Comparison of ENCODE assay signal across 23 cellular contexts in the genomic region with DNA sequence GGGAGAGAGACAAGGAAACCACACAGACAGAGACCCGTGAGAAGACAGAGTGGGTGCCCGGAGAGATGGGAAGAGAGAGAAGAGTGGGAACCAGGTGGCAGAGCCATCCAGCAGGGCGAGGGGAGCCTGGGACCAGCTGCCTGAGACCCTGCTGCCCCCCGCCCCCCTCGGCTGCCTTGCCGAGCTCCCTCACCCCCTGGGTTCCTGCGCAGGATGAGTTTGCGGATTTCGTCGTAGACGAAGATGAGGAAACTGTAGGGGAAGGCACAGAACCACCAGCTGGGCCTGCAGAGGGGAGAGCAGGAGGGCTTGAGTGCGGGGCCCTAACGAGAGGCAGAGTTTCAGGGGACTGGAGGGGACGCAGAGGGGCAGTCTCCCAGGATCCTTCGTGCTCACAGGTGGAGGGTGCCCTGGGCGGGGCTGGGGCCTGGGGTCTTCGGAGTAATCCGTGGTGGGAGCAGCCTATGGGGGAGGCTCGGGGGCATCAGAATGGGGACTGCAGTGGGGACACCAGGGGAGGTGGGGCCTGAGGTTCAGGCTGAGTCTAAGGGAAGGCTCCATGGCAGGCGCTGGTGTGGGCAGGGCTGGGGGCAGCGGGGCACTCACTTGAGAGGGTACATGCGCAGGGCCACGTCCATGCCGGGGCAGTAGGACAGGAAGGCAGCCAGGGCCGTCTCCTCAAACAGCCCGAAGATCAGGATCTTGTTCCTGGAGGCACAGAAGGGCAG. TPM values are rescaled to one million over a fixed set of nuclear protein-coding genes. Genes with fewer than 3 reads are reported as not detected.
"Had no signal": no experiment of that assay in that cellular context is flagged by ENCODE, and none has a peak within 500 bp of the region (broad histone marks: within the 10 kb centered on the region; RNA-seq: fewer than 3 reads in every experiment).

No MANE protein-coding gene starts in this region.

- H3K27me3 Mint-ChIP-seq: stimulated activated naive CD8-positive, alpha-beta T cell treated with anti-CD3 and anti-CD28 coated beads, Interleukin-15, amount 100 ng/mL, for 72 hours had no signal

- H3K4me3 ChIP-seq: cardiac muscle cell, dorsolateral prefrontal cortex, ovary, psoas muscle, suprapubic skin had no signal

- H3K27me3 ChIP-seq: cardiac muscle cell, dorsolateral prefrontal cortex, ovary had no signal

- H3K4me1 ChIP-seq: psoas muscle, suprapubic skin had no signal

- H3K4me3 Mint-ChIP-seq: activated T-cell treated with anti-CD3 and anti-CD28 coated beads, Interleukin-2, amount 50 U/mL, for 72 hours; stimulated activated naive CD8-positive, alpha-beta T cell treated with anti-CD3 and anti-CD28 coated beads, Interleukin-15, amount 100 ng/mL, for 72 hours had no signal

- H3K27ac ChIP-seq: cardiac muscle cell, dorsolateral prefrontal cortex, ovary, psoas muscle, suprapubic skin, WERI-Rb-1 had no signal

- H3K9ac ChIP-seq: SK-N-SH had no signal

- H3K4me1 Mint-ChIP-seq: stimulated activated naive CD8-positive, alpha-beta T cell treated with anti-CD3 and anti-CD28 coated beads, Interleukin-15, amount 100 ng/mL, for 72 hours had no signal

- H3K27ac Mint-ChIP-seq: activated T-cell treated with anti-CD3 and anti-CD28 coated beads, Interleukin-2, amount 50 U/mL, for 72 hours had no signal

- ATAC-seq: activated T-cell treated with anti-CD3 and anti-CD28 coated beads, Interleukin-2, amount 50 U/mL, for 72 hours; left lobe of liver; psoas muscle; stimulated activated naive CD8-positive, alpha-beta T cell treated with anti-CD3 and anti-CD28 coated beads, Interleukin-15, amount 100 ng/mL, for 72 hours had no signal

- H3K9me3 Mint-ChIP-seq: activated T-cell treated with anti-CD3 and anti-CD28 coated beads, Interleukin-2, amount 50 U/mL, for 72 hours; stimulated activated naive CD8-positive, alpha-beta T cell treated with anti-CD3 and anti-CD28 coated beads, Interleukin-15, amount 100 ng/mL, for 72 hours had no signal

- H3K9me3 ChIP-seq: ovary, psoas muscle, SK-N-SH, suprapubic skin had no signal

- DNase-seq: activated CD4-positive, alpha-beta T cell treated with anti-CD3 and anti-CD28 coated beads, Interleukin-2, amount 50 U/mL, for 4 hours; activated effector memory CD4-positive, alpha-beta T cell treated with anti-CD3 and anti-CD28 coated beads, Interleukin-2, amount 50 U/mL, for 16 hours; activated naive CD4-positive, alpha-beta T cell treated with anti-CD3 and anti-CD28 coated beads, Interleukin-2, amount 50 U/mL, for 16 hours; activated T-cell treated with anti-CD3 and anti-CD28 coated beads, Interleukin-2, amount 50 U/mL, for 72 hours; dorsolateral prefrontal cortex; hippocampal formation; mammary epithelial cell; midbrain; ovary; psoas muscle; SK-N-SH; stimulated activated naive CD8-positive, alpha-beta T cell treated with anti-CD3 and anti-CD28 coated beads, Interleukin-15, amount 100 ng/mL, for 72 hours; T-helper 1 cell; T1000; trophoblast cell; WERI-Rb-1 had no signal

- H3K36me3 ChIP-seq: cardiac muscle cell, ovary, suprapubic skin had no signal

- H3K4me2 ChIP-seq: SK-N-SH had no signal

RNA-seq across cellular contexts. Expression of a gene that starts 26.8 kb away (rescaled TPM):
- total RNA-seq: fibroblast of villous mesenchyme, skeletal muscle tissue, suprapubic skin had no signal
- polyA plus RNA-seq: keratinocyte had no signal

RNA-seq across cellular contexts. Expression of a gene that starts 39.0 kb away (rescaled TPM):
- total RNA-seq: fibroblast of villous mesenchyme, glomerular endothelial cell, left lobe of liver, mammary epithelial cell, psoas muscle, skeletal muscle tissue had no signal
- polyA plus RNA-seq: keratinocyte had no signal
